8 cellular contexts compared by ENCODE assay signal in the genomic region with DNA sequence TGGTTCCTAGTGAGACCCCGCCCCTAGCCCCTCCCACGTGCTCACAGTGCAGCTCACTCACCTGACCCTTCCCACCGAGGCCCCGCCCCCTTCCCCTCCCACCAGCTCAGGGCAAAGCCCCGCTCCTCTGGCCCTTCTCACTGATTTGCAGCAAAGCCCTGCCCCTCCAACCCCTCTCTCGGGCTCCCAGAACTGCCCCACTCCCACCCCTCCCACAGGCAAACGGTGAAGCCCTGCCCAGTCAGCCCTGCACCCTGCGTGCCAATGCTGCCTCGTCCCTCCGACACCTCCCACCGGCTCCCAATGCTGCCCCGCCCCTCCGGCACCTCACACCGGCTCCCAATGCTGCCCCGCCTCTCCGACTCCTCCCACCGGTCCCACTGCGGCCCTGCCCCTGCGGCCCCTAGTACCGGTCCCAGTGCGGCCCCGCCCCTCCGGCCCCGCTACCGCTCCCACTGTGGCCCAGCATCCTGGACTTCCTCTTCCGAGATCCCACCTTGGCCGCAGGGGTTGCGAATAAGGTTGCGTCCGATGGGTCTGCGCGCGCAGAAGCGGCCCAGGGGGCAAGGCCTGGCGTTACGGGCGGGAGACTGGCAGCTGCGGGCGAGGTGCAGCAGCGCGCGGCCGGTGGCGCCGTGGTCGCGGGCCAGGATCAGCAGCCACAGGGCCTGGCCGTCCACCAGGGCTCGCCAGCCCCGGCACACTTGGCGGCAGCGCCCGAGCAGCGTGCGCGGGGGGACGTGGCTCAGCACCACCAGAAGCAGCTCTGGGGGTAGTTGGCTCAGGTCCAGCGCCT. TPM values are rescaled to one million over a fixed set of nuclear protein-coding genes. Genes with fewer than 3 reads are reported as not detected.
DNase-seq lines count a peak whose midpoint lies in the region; ATAC-seq and TF ChIP-seq lines count a peak whose summit lies in the region.

No MANE protein-coding gene starts in this region.

- POLR2A ChIA-PET in CD8-positive, alpha-beta memory T cell (lab: Charles Lee): no interaction called here

- H3K4me3 ChIP-seq in CD8-positive, alpha-beta memory T cell (ENCODE audit: low read length): peak overlapping the region; percentile 44
- H3K4me3 ChIP-seq in choroid plexus epithelial cell (ENCODE audit: low read depth, low read length): peak overlapping the region; percentile 75

- no peak overlapping the region for H3K27ac ChIP-seq in CD8-positive, alpha-beta memory T cell (ENCODE audit: low read depth, low read length)

- H3K4me1 Mint-ChIP-seq in CD8-positive, alpha-beta memory T cell: peaks cover 4 to 19% (median 7%) of the 10 kb centered on the region in 3 donors

- H3K9me3 ChIP-seq in CD8-positive, alpha-beta memory T cell (ENCODE audit: low read length): no peaks in the 10 kb centered on the region

- no peak for ATAC-seq in HG03457 (IDR thresholded peaks at IDR 0.05; ENCODE audit: unreplicated experiment)

- no peaks in the 10 kb centered on the region for H3K9me3 Mint-ChIP-seq in CD8-positive, alpha-beta memory T cell

- no peak for TF ChIP-seq CTCF in choroid plexus epithelial cell (conservative IDR thresholded peaks at IDR 0.05; ENCODE audit: low read depth, low read length)

- H3K36me3 Mint-ChIP-seq in CD8-positive, alpha-beta memory T cell: no peaks in the 10 kb centered on the region

- DNase-seq in CD8-positive, alpha-beta memory T cell: peak; percentile 61 to 80 (median 67)
- DNase-seq in HCEC 1CT: peak; percentile 68
- peak; percentile 100 for DNase-seq in NCI-H2227 treated with DMSO at 0.1 percent for 48 hours (lab: John Stamatoyannopoulos, UW)
- DNase-seq in activated CD4-positive, alpha-beta T cell treated with anti-CD3 and anti-CD28 coated beads for 4 hours: peak; percentile 79 to 85
- DNase-seq in choroid plexus epithelial cell (ENCODE audit: low read depth): peak; percentile 81
- peak; percentile 96 for DNase-seq in kidney tubule cell (ENCODE audit: low spot score)
- DNase-seq in stimulated activated CD4-positive, alpha-beta T cell treated with anti-CD3 and anti-CD28 coated beads, Interleukin-1b, Interleukin-23, amount 100 ng/mL, for 1 hour (ENCODE audit: low read depth in 2 of 2): peak; percentile 58 to 68

- H3K27ac Mint-ChIP-seq in CD8-positive, alpha-beta memory T cell: peak overlapping the region in 1 of 8 donors; percentile 68

- no peaks in the 10 kb centered on the region for H3K27me3 ChIP-seq in CD8-positive, alpha-beta memory T cell (ENCODE audit: insufficient read depth, low read length, poor library complexity, severe bottlenecking)

- H3K4me3 Mint-ChIP-seq in CD8-positive, alpha-beta memory T cell: peak overlapping the region; percentile 73 to 90 (median 78)

- CTCF ChIA-PET in CD8-positive, alpha-beta memory T cell (lab: Charles Lee): no interaction called here

- H3K36me3 ChIP-seq in CD8-positive, alpha-beta memory T cell (ENCODE audit: insufficient read depth, low read length): no peaks in the 10 kb centered on the region

- H3K27me3 Mint-ChIP-seq in CD8-positive, alpha-beta memory T cell: peaks cover 3 to 29% of the 10 kb centered on the region in 2 donors

- H3K4me1 ChIP-seq in CD8-positive, alpha-beta memory T cell (ENCODE audit: insufficient read depth, low read length): peaks cover 8% of the 10 kb centered on the region

RNA-seq across cellular contexts. Expression of gene FBXO27, which starts 0.8 kb away (rescaled TPM):
- total RNA-seq in CD8-positive, alpha-beta memory T cell: under 1 TPM; 0.37 to 0.80 TPM
- 0.64 TPM for polyA plus RNA-seq in CD8-positive, alpha-beta memory T cell

RNA-seq across cellular contexts. Expression of gene ACP7, which starts 52.6 kb away (rescaled TPM):
- total RNA-seq in CD8-positive, alpha-beta memory T cell: not detected
- 0.22 TPM for polyA plus RNA-seq in CD8-positive, alpha-beta memory T cell

RNA-seq across cellular contexts. Expression of gene FBXO17, which starts 56.0 kb away (rescaled TPM):
- total RNA-seq in CD8-positive, alpha-beta memory T cell: not detected
- polyA plus RNA-seq in CD8-positive, alpha-beta memory T cell: 0.16 TPM
